Comparison of ENCODE assay signal across 9 cellular contexts in the genomic region with DNA sequence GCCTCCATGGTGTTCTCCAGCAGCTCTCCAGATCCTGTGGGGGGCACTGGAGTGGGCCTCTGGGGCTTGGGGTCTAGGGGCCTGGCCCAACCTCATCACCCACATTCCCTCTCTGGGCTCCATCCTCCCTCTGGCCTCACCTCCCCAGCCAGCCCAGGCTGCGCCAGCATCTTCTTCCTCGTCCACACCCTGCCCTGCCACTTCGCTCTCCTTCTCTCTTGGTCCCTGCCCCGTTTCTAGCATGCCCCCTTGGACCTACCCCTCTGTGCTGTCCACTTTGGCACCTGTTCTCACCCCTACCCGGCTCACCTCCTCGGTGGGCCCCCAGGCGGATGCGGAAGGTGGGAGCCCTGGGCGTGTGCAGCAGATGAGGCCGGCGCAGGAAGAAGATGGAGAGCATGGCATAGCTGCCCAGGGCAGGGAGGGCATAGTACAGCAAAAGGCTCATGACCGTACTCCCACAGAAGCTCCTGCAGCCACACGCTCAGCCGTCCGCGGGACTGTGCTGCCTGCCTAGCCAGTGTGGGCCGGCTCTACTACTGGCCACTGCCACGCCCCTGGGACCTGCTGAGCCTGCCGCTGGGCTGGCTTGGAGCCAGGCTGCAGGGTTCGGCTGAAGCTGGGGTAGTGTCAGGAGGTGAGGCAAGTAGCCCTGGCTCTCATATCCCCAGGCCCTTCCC. TPM values are rescaled to one million over a fixed set of nuclear protein-coding genes. Genes with fewer than 3 reads are reported as not detected.
A peak's percentile ranks its signal among the peaks of the same experiment; 100 is the strongest.
DNase-seq lines count a peak whose midpoint lies in the region; ATAC-seq and TF ChIP-seq lines count a peak whose summit lies in the region.
"Had no signal": no experiment of that assay in that cellular context is flagged by ENCODE, and none has a peak within 500 bp of the region (broad histone marks: within the 10 kb centered on the region; RNA-seq: fewer than 3 reads in every experiment).

A gene with protein sequence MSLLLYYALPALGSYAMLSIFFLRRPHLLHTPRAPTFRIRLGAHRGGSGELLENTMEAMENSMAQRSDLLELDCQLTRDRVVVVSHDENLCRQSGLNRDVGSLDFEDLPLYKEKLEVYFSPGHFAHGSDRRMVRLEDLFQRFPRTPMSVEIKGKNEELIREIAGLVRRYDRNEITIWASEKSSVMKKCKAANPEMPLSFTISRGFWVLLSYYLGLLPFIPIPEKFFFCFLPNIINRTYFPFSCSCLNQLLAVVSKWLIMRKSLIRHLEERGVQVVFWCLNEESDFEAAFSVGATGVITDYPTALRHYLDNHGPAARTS (minus strand): TSS at position 507 of the 680 bp plus-strand sequence. CDS start 59 bp downstream, at position 448.

- no peaks in the 10 kb centered on the region for H3K79me2 ChIP-seq in PC-9 (ENCODE audit: low read depth)

- WGBS in esophagus squamous epithelium, 2 donors = 68 to 78% methylated on average over 5 to 10 of the region's 20 CpGs

- H3K27me3 ChIP-seq in PC-9 (ENCODE audit: insufficient read depth, low read depth) (no peaks in the 10 kb centered on the region), esophagus squamous epithelium (no peaks in the 10 kb centered on the region), gastrocnemius medialis (no peaks in the 10 kb centered on the region), A673 (replicated peaks; ENCODE audit: insufficient read depth, low read depth, low read length, poor library complexity) (no peaks in the 10 kb centered on the region)
- H3K27me3 ChIP-seq: SJSA1 had no signal

- TF ChIP-seq POLR2A in esophagus squamous epithelium (IDR thresholded peaks at IDR 0.05) = no peak
- TF ChIP-seq POLR2A in gastrocnemius medialis (IDR thresholded peaks at IDR 0.05) = no peak

- BruUV-seq in PC-9 (replicated peaks; lab: Mats Ljungman, UMichigan) (no TSS peak), A673 (replicated peaks; lab: Mats Ljungman, UMichigan) (no TSS peak)

- H3K36me3 ChIP-seq in PC-9 (ENCODE audit: low read depth) (no peaks in the 10 kb centered on the region), esophagus squamous epithelium (peaks cover 16 to 100% (median 36%) of the 10 kb centered on the region in 3 donors), gastrocnemius medialis (peaks cover 0 to 36% of the 10 kb centered on the region in 2 donors), A673 (ENCODE audit: insufficient read depth, low read length, poor library complexity, severe bottlenecking) (peaks cover 12% of the 10 kb centered on the region)

- no peak within 1 kb of the TSS for H2AFZ ChIP-seq in PC-9

- in situ Hi-C loops in gastrocnemius medialis (cut with MboI; ENCODE audit: low sequenced_read_pairs in 4 of 4) = loop anchor here in 1 of 4 donors (25.0 kb wide), 1 partner anchor 299 kb away; a partner anchor contains a TSS

- TF ChIP-seq CTCF in PC-9 (conservative IDR thresholded peaks at IDR 0.05) (no peak), esophagus squamous epithelium (IDR thresholded peaks at IDR 0.05) (no peak), gastrocnemius medialis (IDR thresholded peaks at IDR 0.05 in 4 of 5, conservative IDR thresholded peaks at IDR 0.05 in 1 of 5) (no peak), A673 (conservative IDR thresholded peaks at IDR 0.05; ENCODE audit: low read depth, low read length) (no peak)

- H3K9me2 ChIP-seq in PC-9 (ENCODE audit: insufficient read depth) = no peaks in the 10 kb centered on the region

- H3K27ac ChIP-seq in PC-9 (peak within 1 kb of the TSS; percentile 41), esophagus squamous epithelium (peak within 1 kb of the TSS; percentile 61 to 83 (median 77)), gastrocnemius medialis (no peak within 1 kb of the TSS), A673 (ENCODE audit: low read depth, low read length, poor library complexity, severe bottlenecking) (no peak within 1 kb of the TSS)
- H3K27ac ChIP-seq: SJSA1 had no signal

- peaks cover 49% of the 10 kb centered on the region for H3F3A ChIP-seq in PC-9 (ENCODE audit: insufficient read depth, low read depth)

- peak; percentile 77 for ATAC-seq in sciatic nerve
- ATAC-seq in gastrocnemius medialis = no peak

- intact Hi-C loops in PC-9 (cut with micrococcal nuclease; ENCODE audit: unreplicated experiment) (loop anchor here (5.0 kb wide), 1 partner anchor 544 kb away; a partner anchor contains a TSS), esophagus squamous epithelium (cut with DNase I) (no loop called here), sciatic nerve (cut with DNase I) (no loop called here), gastrocnemius medialis (cut with DNase I; ENCODE audit: low total_unique reads) (no loop called here), A673 (cut with micrococcal nuclease; ENCODE audit: unreplicated experiment) (loop anchor here (5.0 kb wide), 1 partner anchor 514 kb away; no protein-coding TSS in a partner anchor)

- H3K4me2 ChIP-seq in PC-9 = peak within 1 kb of the TSS; percentile 72

- H4K20me1 ChIP-seq in PC-9 (ENCODE audit: insufficient read depth) = peaks cover 3% of the 10 kb centered on the region; the same call in 1 of the 2 replicates

- POLR2A ChIA-PET in PC-9 (lab: Charles Lee; ENCODE audit: unreplicated experiment) = no interaction called here
- POLR2A ChIA-PET in A673 (lab: Charles Lee; ENCODE audit: low non-redundant PET) = no interaction called here

- H3K4me1 ChIP-seq in PC-9 (replicated peaks; ENCODE audit: insufficient read depth) (peaks cover 55% of the 10 kb centered on the region), esophagus squamous epithelium (peaks cover 22 to 61% (median 27%) of the 10 kb centered on the region in 3 donors), gastrocnemius medialis (no peaks in the 10 kb centered on the region), A673 (ENCODE audit: insufficient read depth, low read length, poor library complexity, severe bottlenecking) (no peaks in the 10 kb centered on the region)
- H3K4me1 ChIP-seq: SJSA1 had no signal

- H3K9me3 ChIP-seq in PC-9 (ENCODE audit: insufficient read depth, low read depth) (no peaks in the 10 kb centered on the region), esophagus squamous epithelium (no peaks in the 10 kb centered on the region), gastrocnemius medialis (no peaks in the 10 kb centered on the region), A673 (ENCODE audit: low read depth, low read length, poor library complexity, severe bottlenecking) (no peaks in the 10 kb centered on the region)
- H3K9me3 ChIP-seq: SJSA1 had no signal

- no peak within 1 kb of the TSS; the same call in 1 of the 2 replicates for H3K4me3 ChIP-seq in PC-9
- H3K4me3 ChIP-seq in esophagus squamous epithelium = peak within 1 kb of the TSS in 2 of 4 donors; percentile 14 to 31
- H3K4me3 ChIP-seq in gastrocnemius medialis = no peak within 1 kb of the TSS
- H3K4me3 ChIP-seq in A673 (ENCODE audit: low read depth, low read length, poor library complexity, severe bottlenecking) = no peak within 1 kb of the TSS
- H3K4me3 ChIP-seq: SJSA1 had no signal

- CTCF ChIA-PET in PC-9 (lab: Charles Lee) = interaction anchor here (0.8 to 2.1 kb wide), 3 partner anchors 14 to 23 kb away, joined by 8 to 19 read pairs (median 9); no protein-coding TSS in a partner anchor
- CTCF ChIA-PET in A673 (lab: Charles Lee) = interaction anchor here (0.6 to 1.1 kb wide), 3 partner anchors 10 to 296 kb away, joined by 3 to 5 read pairs (median 4); no protein-coding TSS in a partner anchor

- DNase-seq in Daoy (ENCODE audit: low read depth) = peak; percentile 26
- peak in 1 of 2 experiments; percentile 76 for DNase-seq in PC-9
- DNase-seq in esophagus squamous epithelium (lab: John Stamatoyannopoulos, UW) = no peak
- peak; percentile 74 for DNase-seq in sciatic nerve (ENCODE audit: low spot score)
- DNase-seq in nucleus accumbens (lab: John Stamatoyannopoulos, UW) = no peak
- DNase-seq in gastrocnemius medialis = no peak
- DNase-seq in NCI-H2227 (lab: John Stamatoyannopoulos, UW; ENCODE audit: unreplicated experiment) = no peak
- no peak for DNase-seq in A673 (ENCODE audit: low spot score)

RNA-seq across cellular contexts. Expression of the gene that starts here (rescaled TPM):
- 0.57 and 0.77 TPM in 2 replicates for total RNA-seq in Daoy (2014; rRNA removed; shearing (Covaris generic))
- 27.5 and 32.1 TPM in 2 replicates for total RNA-seq in PC-9 (2021)
- total RNA-seq in esophagus squamous epithelium = 10 to 100 TPM; 13.4 to 41.2 (median 28.1) TPM
- total RNA-seq in sciatic nerve = 17.1 TPM
- under 1 TPM in 2 of 4 donors, not detected in 2; 0.29 to 0.66 TPM for total RNA-seq in gastrocnemius medialis
- total RNA-seq in A673 (2021) = 2.5 and 4.4 TPM in 2 replicates

Comparison
In these comparisons a context has a peak if more than half of its experiments do, and no peak if none do; other contexts are left out.
1. Peak in DNase-seq in Daoy; RNA of the gene not detected or under 1 TPM.
2. H3K27ac ChIP-seq: peak in PC-9 (single experiment) and esophagus squamous epithelium (4 of 4); none in gastrocnemius medialis (0 of 4) and A673 (single experiment).
3. intact Hi-C loops: an anchor here in PC-9 (5.0 kb wide) and A673 (5.0 kb wide); none called in esophagus squamous epithelium, sciatic nerve and gastrocnemius medialis.